ENCODE assay signal across 17 cellular contexts in the genomic region with DNA sequence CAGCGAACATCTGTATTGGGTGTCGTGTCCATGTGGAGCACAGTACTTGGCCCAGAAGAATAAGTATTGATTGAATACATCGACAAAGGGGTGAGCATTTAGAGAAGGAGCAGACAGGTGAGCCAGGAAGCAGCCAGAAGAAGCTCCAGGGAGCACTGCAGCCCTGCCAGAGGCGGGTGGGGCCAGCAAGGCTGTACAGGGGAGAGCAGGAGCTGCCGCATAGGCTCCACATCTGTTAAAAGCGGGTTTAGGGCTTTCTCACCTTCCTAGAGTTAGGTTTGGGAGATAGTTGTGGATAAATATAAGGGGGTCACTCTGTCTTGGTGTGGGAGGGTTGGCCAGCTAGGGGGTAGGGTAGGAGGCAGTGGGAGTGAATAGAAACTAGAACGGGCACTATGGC. TPM values are rescaled to one million over a fixed set of nuclear protein-coding genes. Genes with fewer than 3 reads are reported as not detected.
A peak's percentile ranks its signal among the peaks of the same experiment; 100 is the strongest.
DNase-seq lines count a peak whose midpoint lies in the region; ATAC-seq, FAIRE-seq and TF ChIP-seq lines count a peak whose summit lies in the region.
"Had no signal": no experiment of that assay in that cellular context is flagged by ENCODE, and none has a peak within 500 bp of the region (broad histone marks: within the 10 kb centered on the region; RNA-seq: fewer than 3 reads in every experiment).

No MANE protein-coding gene starts in this region.

- TF ChIP-seq POLR2A in K562 (conservative IDR thresholded peaks at IDR 0.05) = no peak

- H3K4me2 ChIP-seq in K562 (ENCODE audit: insufficient read depth, low read length) = no peak overlapping the region
- H3K4me2 ChIP-seq: BLaER1 treated with 17β-estradiol and CSF1 and Interleukin-3, amounts not matched to agents 10 nM and 100 nM; PC-9 had no signal

- 0 out of 2 replicates have a peak, but pooled peaks cover 3% of the 10 kb centered on the region for H3K9me3 ChIP-seq in K562 (replicated peaks; ENCODE audit: control insufficient read depth, insufficient read depth, low read depth, low read length)

- DNase-seq in K562 (ENCODE audit: extremely low read depth in 1 of 4, low spot score in 3 of 4) (no peak), coronary artery (ENCODE audit: low spot score) (peak; percentile 31), posterior vena cava (ENCODE audit: low spot score) (peak; percentile 56), NCI-H2029 treated with DMSO at 0.1 percent for 48 hours (lab: John Stamatoyannopoulos, UW) (no peak), GM19238 (ENCODE audit: insufficient read length, low spot score) (no peak)
- DNase-seq: CD8-positive, alpha-beta T cell; DMS79 treated with DMSO at 0.1 percent for 48 hours; H7; KG1; NCI-H187; NCI-H345; NCI-H524 treated with DMSO at 0.1 percent for 48 hours; PC-9 had no signal

- in situ Hi-C loops in K562 (cut with MboI) = no loop called here

- no peak for TF ChIP-seq EP300 in K562 (IDR thresholded peaks at IDR 0.05; ENCODE audit: low read length)

- no peak overlapping the region for H3K9ac ChIP-seq in K562 (ENCODE audit: insufficient read depth in 1 of 2, low read depth in 2 of 2, low read length in 2 of 2)
- H3K9ac ChIP-seq: BLaER1 treated with 17β-estradiol and CSF1 and Interleukin-3, amounts not matched to agents 10 nM and 100 nM had no signal

- H2AFZ ChIP-seq in K562 (ENCODE audit: low read depth, low read length) = no peak overlapping the region
- H2AFZ ChIP-seq: PC-9 had no signal

- no TSS peak for BruUV-seq in K562 (replicated peaks; lab: Mats Ljungman, UMichigan)

- no peaks in the 10 kb centered on the region for H3K36me3 ChIP-seq in K562 (ENCODE audit: control insufficient read depth, insufficient read depth, low read length)
- H3K36me3 ChIP-seq: BLaER1 treated with 17β-estradiol and CSF1 and Interleukin-3, amounts not matched to agents 10 nM and 100 nM had no signal

- POLR2A ChIA-PET in K562 (lab: Yijun Ruan, JAX) = interaction anchor here (1.3 kb wide), 1 partner anchor 10 kb away, joined by 3 read pairs; no protein-coding TSS in a partner anchor

- H4K20me1 ChIP-seq in K562 (replicated peaks; ENCODE audit: control insufficient read depth, insufficient read depth, low read length) = no peaks in the 10 kb centered on the region
- H4K20me1 ChIP-seq: BLaER1 treated with 17β-estradiol and CSF1 and Interleukin-3, amounts not matched to agents 10 nM and 100 nM had no signal

- CTCF ChIA-PET in K562 (lab: Yijun Ruan, JAX; ENCODE audit: low intra/inter-chr PET ratio) = no interaction called here

- TF ChIP-seq CTCF in K562 (IDR thresholded peaks at IDR 0.05 in 2 of 3, conservative IDR thresholded peaks at IDR 0.05 in 1 of 3; ENCODE audit: insufficient read depth in 2 of 3, low read depth in 1 of 3, low read length in 3 of 3) (no peak), coronary artery (IDR thresholded peaks at IDR 0.05) (no peak), nephron (IDR thresholded peaks at IDR 0.05; ENCODE audit: unreplicated experiment in 3 of 3) (no peak)

- H3K9me3 Mint-ChIP-seq in nephron = peaks cover 17% of the 10 kb centered on the region

- H3K4me1 Mint-ChIP-seq in nephron = peaks cover 43% of the 10 kb centered on the region

- H3K27me3 ChIP-seq in K562 (ENCODE audit: control insufficient read depth in 2 of 2, insufficient read depth in 2 of 2, low read length in 2 of 2) = peaks cover 5 to 23% of the 10 kb centered on the region in 2 experiments; a peak in 4 of 5 replicates
- H3K27me3 ChIP-seq: BLaER1 treated with 17β-estradiol and CSF1 and Interleukin-3, amounts not matched to agents 10 nM and 100 nM had no signal

- H3K4me3 Mint-ChIP-seq in nephron = peak overlapping the region in 1 of 3 experiments; percentile 3
- H3K4me3 Mint-ChIP-seq: CD8-positive, alpha-beta T cell had no signal

- no peak for FAIRE-seq in K562 (lab: Jason Lieb, UNC)

- ATAC-seq in K562 (peak; percentile 10; the same call in 1 of the 3 replicates), GM18870 (IDR thresholded peaks at IDR 0.05; ENCODE audit: unreplicated experiment) (no peak), HG03139 (IDR thresholded peaks at IDR 0.05; ENCODE audit: unreplicated experiment) (no peak)
- ATAC-seq: CD8-positive, alpha-beta T cell had no signal

- intact Hi-C loops in K562 (cut with micrococcal nuclease) = no loop called here
- intact Hi-C loops in posterior vena cava (cut with DNase I) = no loop called here

- peaks cover 7 to 24% of the 10 kb centered on the region in 2 experiments; a peak in 4 of 5 replicates for H3K4me1 ChIP-seq in K562 (replicated peaks in 1 of 2; ENCODE audit: control insufficient read depth in 2 of 2, insufficient read depth in 2 of 2, low read length in 2 of 2)

- H3K27ac Mint-ChIP-seq in nephron = peak overlapping the region; percentile 77 to 99 (median 99)
- H3K27ac Mint-ChIP-seq: CD8-positive, alpha-beta T cell had no signal

- no peaks in the 10 kb centered on the region for H3K27me3 Mint-ChIP-seq in nephron (ENCODE audit: low read depth)

- 30% methylated on average over 7 of the region's 7 CpGs for WGBS in K562 (ENCODE audit: insufficient coverage, low coverage, missing lambda C conversion rate)

- TF ChIP-seq RAD21 in K562 (CRISPR knock-in tag; conservative IDR thresholded peaks at IDR 0.05 in 1 of 2, IDR thresholded peaks at IDR 0.05 in 1 of 2) = no peak

- H3K36me3 Mint-ChIP-seq in nephron (ENCODE audit: low read depth) = peaks cover 11% of the 10 kb centered on the region
- H3K36me3 Mint-ChIP-seq: CD8-positive, alpha-beta T cell had no signal

- H3K27ac ChIP-seq in K562 (ENCODE audit: extremely low read depth, low read depth, low read length) (no peak overlapping the region), coronary artery (no peak overlapping the region)
- H3K27ac ChIP-seq: BLaER1 treated with 17β-estradiol and CSF1 and Interleukin-3, amounts not matched to agents 10 nM and 100 nM; PC-9 had no signal

- H3K79me2 ChIP-seq in K562 (ENCODE audit: control insufficient read depth, insufficient read depth, low read length) = no peaks in the 10 kb centered on the region

- no peaks in the 10 kb centered on the region for H3K9me1 ChIP-seq in K562 (ENCODE audit: control insufficient read depth, insufficient read depth, low read length)

- H3K4me3 ChIP-seq in K562 (no peak overlapping the region), coronary artery (no peak overlapping the region)
- H3K4me3 ChIP-seq: BLaER1 treated with 17β-estradiol and CSF1 and Interleukin-3, amounts not matched to agents 10 nM and 100 nM; PC-9 had no signal

TF ChIP-seq in K562, 482 proteins besides CTCF, POLR2A, EP300 and RAD21:
- no peak for TF ChIP-seq ZC3H4 (CRISPR knock-in tag; IDR thresholded peaks at IDR 0.05; ENCODE audit: borderline replicate concordance)
TF ChIP-seq in K562: peak in this region for 0.

RNA-seq across cellular contexts. Expression of a gene that starts 1.3 kb away (rescaled TPM):
- not detected in 2 replicates for total RNA-seq in K562 (2011; cell fraction: chromatin; rRNA removed; ENCODE audit: low replicate concordance)
- total RNA-seq in K562 (2011; cell fraction: nucleolus; rRNA removed) = not detected in 2 replicates
- not detected in 2 replicates for total RNA-seq in K562 (2011; cell fraction: nucleoplasm; rRNA removed)
- not detected in 2 replicates for total RNA-seq in K562 (2014; rRNA removed)
- total RNA-seq in K562 (2014; rRNA removed; fragmentation: Illumina TruSeq; extraction: Trizol) = not detected in 2 replicates
- not detected in 2 replicates for total RNA-seq in K562 (2015; rRNA removed; fragmentation: Illumina TruSeq; extraction: Trizol)
- 6.5 and 9.7 TPM in 2 replicates for total RNA-seq in K562 (2021)
- not detected in 2 replicates for polyA plus RNA-seq in K562 (2011; rRNA removed)
- polyA plus RNA-seq in K562 (2011; cell fraction: cytosol; rRNA removed) = not detected in 2 replicates
- polyA plus RNA-seq in K562 (2011; cell fraction: nucleus; rRNA removed) = not detected in 2 replicates
- not detected in 2 replicates for polyA plus RNA-seq in K562 (2012)
- polyA plus RNA-seq in K562 (2014; fragmentation: Illumina TruSeq; extraction: Trizol) = not detected in 2 replicates
- not detected for polyA plus RNA-seq in K562 (2014; fragmentation: Nextera tagmentation; extraction: Ambion mirVana)
- polyA plus RNA-seq in K562 (2014; rRNA removed) = not detected in 2 replicates
- polyA minus RNA-seq in K562 (2011; rRNA and poly(A)+ RNA removed) = not detected in 2 replicates
- polyA minus RNA-seq in K562 (2011; cell fraction: cytosol; rRNA and poly(A)+ RNA removed) = not detected in 2 replicates
- not detected in 2 replicates for polyA minus RNA-seq in K562 (2011; cell fraction: nucleus; rRNA and poly(A)+ RNA removed)
- 1 to 10 TPM in 1 of 2 donors, under 1 TPM in 1; 0.79 to 6.7 TPM for total RNA-seq in posterior vena cava
- total RNA-seq: CD8-positive, alpha-beta T cell; PC-9 had no signal

RNA-seq across cellular contexts. Expression of a gene that starts 34.4 kb away (rescaled TPM):
- total RNA-seq in K562 (2011; cell fraction: chromatin; rRNA removed; ENCODE audit: low replicate concordance) = 1.00 TPM in 1 of 2 replicates, not detected in the other
- total RNA-seq in K562 (2011; cell fraction: nucleolus; rRNA removed) = 0.33 and 3.7 TPM in 2 replicates
- 0.31 and 0.66 TPM in 2 replicates for total RNA-seq in K562 (2011; cell fraction: nucleoplasm; rRNA removed)
- total RNA-seq in K562 (2014; rRNA removed) = 0.16 and 0.23 TPM in 2 replicates
- 0.29 and 0.91 TPM in 2 replicates for total RNA-seq in K562 (2014; rRNA removed; fragmentation: Illumina TruSeq; extraction: Trizol)
- total RNA-seq in K562 (2015; rRNA removed; fragmentation: Illumina TruSeq; extraction: Trizol) = 0.26 and 0.94 TPM in 2 replicates
- total RNA-seq in K562 (2021) = 0.18 and 0.22 TPM in 2 replicates
- 0.14 and 0.50 TPM in 2 replicates for polyA plus RNA-seq in K562 (2011; rRNA removed)
- 0.07 and 0.19 TPM in 2 replicates for polyA plus RNA-seq in K562 (2011; cell fraction: cytosol; rRNA removed)
- polyA plus RNA-seq in K562 (2011; cell fraction: nucleus; rRNA removed) = 0.29 and 2.2 TPM in 2 replicates
- 0.91 and 6.4 TPM in 2 replicates for polyA plus RNA-seq in K562 (2012)
- 0.24 and 1.00 TPM in 2 replicates for polyA plus RNA-seq in K562 (2014; fragmentation: Illumina TruSeq; extraction: Trizol)
- 1 to 10 TPM; 1.0 to 2.4 TPM for polyA plus RNA-seq in K562 (2014; fragmentation: Nextera tagmentation; extraction: Ambion mirVana)
- polyA plus RNA-seq in K562 (2014; rRNA removed) = 0.11 and 0.13 TPM in 2 replicates
- not detected in 2 replicates for polyA minus RNA-seq in K562 (2011; rRNA and poly(A)+ RNA removed)
- not detected in 2 replicates for polyA minus RNA-seq in K562 (2011; cell fraction: cytosol; rRNA and poly(A)+ RNA removed)
- polyA minus RNA-seq in K562 (2011; cell fraction: nucleus; rRNA and poly(A)+ RNA removed) = not detected in 2 replicates
- not detected for total RNA-seq in posterior vena cava
- total RNA-seq: CD8-positive, alpha-beta T cell; PC-9 had no signal

Comparison
In these comparisons a context has a peak if more than half of its experiments do, and no peak if none do; other contexts are left out.
1. DNase-seq: peak in coronary artery (single experiment) and posterior vena cava (single experiment); none in K562 (0 of 4), NCI-H2029 treated with DMSO at 0.1 percent for 48 hours (single experiment) and GM19238 (single experiment).